In genomic region chr16:28597692-28598261, GRCh38 we compare ENCODE assay signal across 1 cellular context.
TF ChIP-seq lines count a peak whose summit lies in the region.

No MANE protein-coding gene starts in this region.

TF ChIP-seq in HepG2, 621 proteins besides CTCF, POLR2A, EP300 and RAD21 (continued from another document and continues in another):
- TF ChIP-seq ZNF510 (CRISPR knock-in tag; IDR thresholded peaks at IDR 0.05; ENCODE audit: low read depth): no peak
- no peak for TF ChIP-seq RBFOX2 (IDR thresholded peaks at IDR 0.05; ENCODE audit: low read depth, low read length)
- peak; percentile 14; the same call in 1 of the 2 replicates for TF ChIP-seq MAZ (IDR thresholded peaks at IDR 0.05; ENCODE audit: borderline replicate concordance, low read depth, low read length)
- TF ChIP-seq MAZ (CRISPR knock-in tag; IDR thresholded peaks at IDR 0.05; ENCODE audit: low read depth): peak; percentile 66
- no peak for TF ChIP-seq ZNF7 (CRISPR knock-in tag; IDR thresholded peaks at IDR 0.05)
- no peak for TF ChIP-seq ZNF75D (CRISPR knock-in tag; IDR thresholded peaks at IDR 0.05; ENCODE audit: borderline replicate concordance)
- no peak for TF ChIP-seq MLLT10 (CRISPR knock-in tag; IDR thresholded peaks at IDR 0.05)
- TF ChIP-seq, protein P1, sequence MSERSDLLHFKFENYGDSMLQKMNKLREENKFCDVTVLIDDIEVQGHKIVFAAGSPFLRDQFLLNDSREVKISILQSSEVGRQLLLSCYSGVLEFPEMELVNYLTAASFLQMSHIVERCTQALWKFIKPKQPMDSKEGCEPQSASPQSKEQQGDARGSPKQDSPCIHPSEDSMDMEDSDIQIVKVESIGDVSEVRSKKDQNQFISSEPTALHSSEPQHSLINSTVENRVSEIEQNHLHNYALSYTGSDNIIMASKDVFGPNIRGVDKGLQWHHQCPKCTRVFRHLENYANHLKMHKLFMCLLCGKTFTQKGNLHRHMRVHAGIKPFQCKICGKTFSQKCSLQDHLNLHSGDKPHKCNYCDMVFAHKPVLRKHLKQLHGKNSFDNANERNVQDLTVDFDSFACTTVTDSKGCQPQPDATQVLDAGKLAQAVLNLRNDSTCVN (CRISPR knock-in tag; IDR thresholded peaks at IDR 0.05; ENCODE audit: borderline replicate concordance): no peak
- TF ChIP-seq YEATS4 (CRISPR knock-in tag; IDR thresholded peaks at IDR 0.05; ENCODE audit: borderline replicate concordance): peak; percentile 33; the same call in 1 of the 2 replicates
- TF ChIP-seq ZBTB43 (CRISPR knock-in tag; conservative IDR thresholded peaks at IDR 0.05): no peak
- TF ChIP-seq NONO (IDR thresholded peaks at IDR 0.05): no peak
- no peak for TF ChIP-seq NONO (CRISPR knock-in tag; conservative IDR thresholded peaks at IDR 0.05)
- peak; percentile 41 for TF ChIP-seq TEAD3 (CRISPR knock-in tag; optimal IDR thresholded peaks at IDR 0.05; ENCODE audit: borderline replicate concordance)
- no peak; the same call in 1 of the 2 replicates for TF ChIP-seq SSRP1 (CRISPR knock-in tag; IDR thresholded peaks at IDR 0.05)
- TF ChIP-seq, protein P2, sequence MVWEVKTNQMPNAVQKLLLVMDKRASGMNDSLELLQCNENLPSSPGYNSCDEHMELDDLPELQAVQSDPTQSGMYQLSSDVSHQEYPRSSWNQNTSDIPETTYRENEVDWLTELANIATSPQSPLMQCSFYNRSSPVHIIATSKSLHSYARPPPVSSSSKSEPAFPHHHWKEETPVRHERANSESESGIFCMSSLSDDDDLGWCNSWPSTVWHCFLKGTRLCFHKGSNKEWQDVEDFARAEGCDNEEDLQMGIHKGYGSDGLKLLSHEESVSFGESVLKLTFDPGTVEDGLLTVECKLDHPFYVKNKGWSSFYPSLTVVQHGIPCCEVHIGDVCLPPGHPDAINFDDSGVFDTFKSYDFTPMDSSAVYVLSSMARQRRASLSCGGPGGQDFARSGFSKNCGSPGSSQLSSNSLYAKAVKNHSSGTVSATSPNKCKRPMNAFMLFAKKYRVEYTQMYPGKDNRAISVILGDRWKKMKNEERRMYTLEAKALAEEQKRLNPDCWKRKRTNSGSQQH (CRISPR knock-in tag; IDR thresholded peaks at IDR 0.05; ENCODE audit: low read depth): 0 out of 2 replicates have a peak, but pooled peaks have one; percentile 20
- no peak for TF ChIP-seq ZNF616 (CRISPR knock-in tag; IDR thresholded peaks at IDR 0.05; ENCODE audit: low read depth)
- no peak for TF ChIP-seq MAF1 (CRISPR knock-in tag; IDR thresholded peaks at IDR 0.05; ENCODE audit: borderline replicate concordance)
- no peak for TF ChIP-seq ZNF260 (CRISPR knock-in tag; IDR thresholded peaks at IDR 0.05; ENCODE audit: borderline replicate concordance, low read depth)
- TF ChIP-seq GZF1 (CRISPR knock-in tag; IDR thresholded peaks at IDR 0.05): no peak
- no peak for TF ChIP-seq ZNF564 (CRISPR knock-in tag; IDR thresholded peaks at IDR 0.05)
- no peak for TF ChIP-seq ZNF333 (CRISPR knock-in tag; IDR thresholded peaks at IDR 0.05; ENCODE audit: borderline replicate concordance)
- TF ChIP-seq ZNF44 (CRISPR knock-in tag; IDR thresholded peaks at IDR 0.05): no peak
- TF ChIP-seq, protein P3, sequence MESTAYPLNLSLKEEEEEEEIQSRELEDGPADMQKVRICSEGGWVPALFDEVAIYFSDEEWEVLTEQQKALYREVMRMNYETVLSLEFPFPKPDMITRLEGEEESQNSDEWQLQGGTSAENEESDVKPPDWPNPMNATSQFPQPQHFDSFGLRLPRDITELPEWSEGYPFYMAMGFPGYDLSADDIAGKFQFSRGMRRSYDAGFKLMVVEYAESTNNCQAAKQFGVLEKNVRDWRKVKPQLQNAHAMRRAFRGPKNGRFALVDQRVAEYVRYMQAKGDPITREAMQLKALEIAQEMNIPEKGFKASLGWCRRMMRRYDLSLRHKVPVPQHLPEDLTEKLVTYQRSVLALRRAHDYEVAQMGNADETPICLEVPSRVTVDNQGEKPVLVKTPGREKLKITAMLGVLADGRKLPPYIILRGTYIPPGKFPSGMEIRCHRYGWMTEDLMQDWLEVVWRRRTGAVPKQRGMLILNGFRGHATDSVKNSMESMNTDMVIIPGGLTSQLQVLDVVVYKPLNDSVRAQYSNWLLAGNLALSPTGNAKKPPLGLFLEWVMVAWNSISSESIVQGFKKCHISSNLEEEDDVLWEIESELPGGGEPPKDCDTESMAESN (CRISPR knock-in tag; conservative IDR thresholded peaks at IDR 0.05): 0 out of 2 replicates have a peak, but pooled peaks have one; percentile 47
- no peak for TF ChIP-seq CBFB (CRISPR knock-in tag; IDR thresholded peaks at IDR 0.05)
- no peak for TF ChIP-seq IKZF4 (CRISPR knock-in tag; IDR thresholded peaks at IDR 0.05; ENCODE audit: borderline replicate concordance, low read depth, not compliant biosample characterization)
- TF ChIP-seq ZNF121 (CRISPR knock-in tag; IDR thresholded peaks at IDR 0.05): no peak
- TF ChIP-seq MTERF4 (CRISPR knock-in tag; IDR thresholded peaks at IDR 0.05): 0 out of 2 replicates have a peak, but pooled peaks have one; percentile 70
- 0 out of 2 replicates have a peak, but pooled peaks have one; percentile 14 for TF ChIP-seq MIER3 (CRISPR knock-in tag; IDR thresholded peaks at IDR 0.05; ENCODE audit: borderline replicate concordance)
- no peak for TF ChIP-seq ZNF101 (CRISPR knock-in tag; IDR thresholded peaks at IDR 0.05; ENCODE audit: borderline replicate concordance, low read depth)
- TF ChIP-seq THAP9 (CRISPR knock-in tag; IDR thresholded peaks at IDR 0.05; ENCODE audit: borderline replicate concordance): peak; percentile 45; the same call in 1 of the 2 replicates
- TF ChIP-seq, protein P4, sequence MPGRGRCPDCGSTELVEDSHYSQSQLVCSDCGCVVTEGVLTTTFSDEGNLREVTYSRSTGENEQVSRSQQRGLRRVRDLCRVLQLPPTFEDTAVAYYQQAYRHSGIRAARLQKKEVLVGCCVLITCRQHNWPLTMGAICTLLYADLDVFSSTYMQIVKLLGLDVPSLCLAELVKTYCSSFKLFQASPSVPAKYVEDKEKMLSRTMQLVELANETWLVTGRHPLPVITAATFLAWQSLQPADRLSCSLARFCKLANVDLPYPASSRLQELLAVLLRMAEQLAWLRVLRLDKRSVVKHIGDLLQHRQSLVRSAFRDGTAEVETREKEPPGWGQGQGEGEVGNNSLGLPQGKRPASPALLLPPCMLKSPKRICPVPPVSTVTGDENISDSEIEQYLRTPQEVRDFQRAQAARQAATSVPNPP (CRISPR knock-in tag; IDR thresholded peaks at IDR 0.05): no peak
- TF ChIP-seq TFDP1 (CRISPR knock-in tag; IDR thresholded peaks at IDR 0.05; ENCODE audit: borderline replicate concordance): no peak
- no peak for TF ChIP-seq HDAC2 (CRISPR knock-in tag; IDR thresholded peaks at IDR 0.05)
- TF ChIP-seq ZNF33B (CRISPR knock-in tag; IDR thresholded peaks at IDR 0.05): no peak
- TF ChIP-seq MED1 (CRISPR knock-in tag; IDR thresholded peaks at IDR 0.05): peak; percentile 53; the same call in 1 of the 2 replicates
- no peak for TF ChIP-seq ZNF768 (CRISPR knock-in tag; IDR thresholded peaks at IDR 0.05)
- TF ChIP-seq ATF7 (IDR thresholded peaks at IDR 0.05): no peak
- TF ChIP-seq ATF7 (CRISPR knock-in tag; IDR thresholded peaks at IDR 0.05): no peak
- TF ChIP-seq ZNF274 (CRISPR knock-in tag; IDR thresholded peaks at IDR 0.05): no peak
- no peak for TF ChIP-seq ZNF720 (CRISPR knock-in tag; IDR thresholded peaks at IDR 0.05)
- TF ChIP-seq, protein P5, sequence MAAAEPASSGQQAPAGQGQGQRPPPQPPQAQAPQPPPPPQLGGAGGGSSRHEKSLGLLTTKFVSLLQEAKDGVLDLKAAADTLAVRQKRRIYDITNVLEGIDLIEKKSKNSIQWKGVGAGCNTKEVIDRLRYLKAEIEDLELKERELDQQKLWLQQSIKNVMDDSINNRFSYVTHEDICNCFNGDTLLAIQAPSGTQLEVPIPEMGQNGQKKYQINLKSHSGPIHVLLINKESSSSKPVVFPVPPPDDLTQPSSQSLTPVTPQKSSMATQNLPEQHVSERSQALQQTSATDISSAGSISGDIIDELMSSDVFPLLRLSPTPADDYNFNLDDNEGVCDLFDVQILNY (CRISPR knock-in tag; conservative IDR thresholded peaks at IDR 0.05): no peak
- TF ChIP-seq, protein P6, sequence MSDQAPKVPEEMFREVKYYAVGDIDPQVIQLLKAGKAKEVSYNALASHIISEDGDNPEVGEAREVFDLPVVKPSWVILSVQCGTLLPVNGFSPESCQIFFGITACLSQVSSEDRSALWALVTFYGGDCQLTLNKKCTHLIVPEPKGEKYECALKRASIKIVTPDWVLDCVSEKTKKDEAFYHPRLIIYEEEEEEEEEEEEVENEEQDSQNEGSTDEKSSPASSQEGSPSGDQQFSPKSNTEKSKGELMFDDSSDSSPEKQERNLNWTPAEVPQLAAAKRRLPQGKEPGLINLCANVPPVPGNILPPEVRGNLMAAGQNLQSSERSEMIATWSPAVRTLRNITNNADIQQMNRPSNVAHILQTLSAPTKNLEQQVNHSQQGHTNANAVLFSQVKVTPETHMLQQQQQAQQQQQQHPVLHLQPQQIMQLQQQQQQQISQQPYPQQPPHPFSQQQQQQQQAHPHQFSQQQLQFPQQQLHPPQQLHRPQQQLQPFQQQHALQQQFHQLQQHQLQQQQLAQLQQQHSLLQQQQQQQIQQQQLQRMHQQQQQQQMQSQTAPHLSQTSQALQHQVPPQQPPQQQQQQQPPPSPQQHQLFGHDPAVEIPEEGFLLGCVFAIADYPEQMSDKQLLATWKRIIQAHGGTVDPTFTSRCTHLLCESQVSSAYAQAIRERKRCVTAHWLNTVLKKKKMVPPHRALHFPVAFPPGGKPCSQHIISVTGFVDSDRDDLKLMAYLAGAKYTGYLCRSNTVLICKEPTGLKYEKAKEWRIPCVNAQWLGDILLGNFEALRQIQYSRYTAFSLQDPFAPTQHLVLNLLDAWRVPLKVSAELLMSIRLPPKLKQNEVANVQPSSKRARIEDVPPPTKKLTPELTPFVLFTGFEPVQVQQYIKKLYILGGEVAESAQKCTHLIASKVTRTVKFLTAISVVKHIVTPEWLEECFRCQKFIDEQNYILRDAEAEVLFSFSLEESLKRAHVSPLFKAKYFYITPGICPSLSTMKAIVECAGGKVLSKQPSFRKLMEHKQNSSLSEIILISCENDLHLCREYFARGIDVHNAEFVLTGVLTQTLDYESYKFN (CRISPR knock-in tag; conservative IDR thresholded peaks at IDR 0.05): peak; percentile 42; the same call in 1 of the 2 replicates
- TF ChIP-seq, protein P7, sequence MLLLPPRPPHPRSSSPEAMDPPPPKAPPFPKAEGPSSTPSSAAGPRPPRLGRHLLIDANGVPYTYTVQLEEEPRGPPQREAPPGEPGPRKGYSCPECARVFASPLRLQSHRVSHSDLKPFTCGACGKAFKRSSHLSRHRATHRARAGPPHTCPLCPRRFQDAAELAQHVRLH (CRISPR knock-in tag; IDR thresholded peaks at IDR 0.05; ENCODE audit: borderline replicate concordance, low read depth): peak; percentile 28; the same call in 1 of the 2 replicates
- TF ChIP-seq THYN1 (CRISPR knock-in tag; IDR thresholded peaks at IDR 0.05; ENCODE audit: borderline replicate concordance, low read depth): no peak
